1 cellular context compared by ENCODE assay signal in genomic region chr9:123434619-123435240, GRCh38.
TF ChIP-seq lines count a peak whose summit lies in the region.

No MANE protein-coding gene starts in this region.

TF ChIP-seq in A549, 52 proteins besides CTCF, POLR2A, EP300 and RAD21:
- TF ChIP-seq FOSL2 (IDR thresholded peaks at IDR 0.05) (no peak), FOSL2 (CRISPR knock-in tag; IDR thresholded peaks at IDR 0.05) (no peak), EHF (CRISPR knock-in tag; IDR thresholded peaks at IDR 0.05) (no peak), CEBPB (IDR thresholded peaks at IDR 0.05) (no peak), NPAS2 (CRISPR knock-in tag; IDR thresholded peaks at IDR 0.05; ENCODE audit: borderline replicate concordance) (no peak), HEYL (CRISPR knock-in tag; IDR thresholded peaks at IDR 0.05) (no peak), RCOR1 (IDR thresholded peaks at IDR 0.05; ENCODE audit: low read depth, low read length) (no peak), ZC3H11A (IDR thresholded peaks at IDR 0.05) (no peak), E2F6 (IDR thresholded peaks at IDR 0.05; ENCODE audit: borderline replicate concordance, low read depth) (no peak), RARB (CRISPR knock-in tag; IDR thresholded peaks at IDR 0.05) (no peak), EHMT2 (IDR thresholded peaks at IDR 0.05; ENCODE audit: low read depth) (no peak), RNF2 (IDR thresholded peaks at IDR 0.05; ENCODE audit: borderline replicate concordance, low read depth) (no peak), ESRRA (IDR thresholded peaks at IDR 0.05; ENCODE audit: borderline replicate concordance, low read length) (no peak)
- TF ChIP-seq, protein P1, sequence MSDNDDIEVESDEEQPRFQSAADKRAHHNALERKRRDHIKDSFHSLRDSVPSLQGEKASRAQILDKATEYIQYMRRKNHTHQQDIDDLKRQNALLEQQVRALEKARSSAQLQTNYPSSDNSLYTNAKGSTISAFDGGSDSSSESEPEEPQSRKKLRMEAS (IDR thresholded peaks at IDR 0.05) = no peak
- TF ChIP-seq, protein P2, sequence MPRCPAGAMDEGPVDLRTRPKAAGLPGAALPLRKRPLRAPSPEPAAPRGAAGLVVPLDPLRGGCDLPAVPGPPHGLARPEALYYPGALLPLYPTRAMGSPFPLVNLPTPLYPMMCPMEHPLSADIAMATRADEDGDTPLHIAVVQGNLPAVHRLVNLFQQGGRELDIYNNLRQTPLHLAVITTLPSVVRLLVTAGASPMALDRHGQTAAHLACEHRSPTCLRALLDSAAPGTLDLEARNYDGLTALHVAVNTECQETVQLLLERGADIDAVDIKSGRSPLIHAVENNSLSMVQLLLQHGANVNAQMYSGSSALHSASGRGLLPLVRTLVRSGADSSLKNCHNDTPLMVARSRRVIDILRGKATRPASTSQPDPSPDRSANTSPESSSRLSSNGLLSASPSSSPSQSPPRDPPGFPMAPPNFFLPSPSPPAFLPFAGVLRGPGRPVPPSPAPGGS (IDR thresholded peaks at IDR 0.05) = no peak
TF ChIP-seq in A549: peak in this region for 0.
